ENCODE assay signal across 20 cellular contexts in genomic region chr6:11439908-11440307, GRCh38.
DNase-seq lines count a peak whose midpoint lies in the region; ATAC-seq, FAIRE-seq and TF ChIP-seq lines count a peak whose summit lies in the region.
"Had no signal": no experiment of that assay in that cellular context is flagged by ENCODE, and none has a peak within 500 bp of the region (broad histone marks: within the 10 kb centered on the region; RNA-seq: fewer than 3 reads in every experiment).

No MANE protein-coding gene starts in this region.

- no peak for FAIRE-seq in HepG2 (lab: Jason Lieb, UNC)
- FAIRE-seq: GM12878, HTR-8/SVneo had no signal

- TF ChIP-seq EP300 in HepG2 (IDR thresholded peaks at IDR 0.05; ENCODE audit: low read depth in 2 of 2, low read length in 2 of 2) (no peak), HepG2 (CRISPR knock-in tag; IDR thresholded peaks at IDR 0.05; ENCODE audit: borderline replicate concordance) (no peak)

- TF ChIP-seq POLR2A in HepG2 (IDR thresholded peaks at IDR 0.05; ENCODE audit: insufficient read depth in 1 of 2, low read depth in 2 of 2, low read length in 2 of 2), result no peak
- TF ChIP-seq POLR2A in right lobe of liver (IDR thresholded peaks at IDR 0.05), result no peak
- TF ChIP-seq POLR2A in gastrocnemius medialis (IDR thresholded peaks at IDR 0.05), result no peak

- no peak overlapping the region for H2AFZ ChIP-seq in HepG2 (ENCODE audit: low read length)

- intact Hi-C loops in HepG2 (cut with micrococcal nuclease; ENCODE audit: unreplicated experiment) (no loop called here), right lobe of liver (cut with DNase I) (no loop called here), gastrocnemius medialis (cut with DNase I; ENCODE audit: low total_unique reads) (loop anchor here (5.0 kb wide), 1 partner anchor 73 kb away; no protein-coding TSS in a partner anchor)

- no peaks in the 10 kb centered on the region for H3K27me3 ChIP-seq in HepG2 (ENCODE audit: control insufficient read depth in 1 of 2, insufficient read depth in 2 of 2, low read length in 2 of 2)
- H3K27me3 ChIP-seq in right lobe of liver, result no peaks in the 10 kb centered on the region
- H3K27me3 ChIP-seq in adipocyte (replicated peaks; ENCODE audit: control insufficient read depth, insufficient read depth, low read length), result no peaks in the 10 kb centered on the region
- no peaks in the 10 kb centered on the region for H3K27me3 ChIP-seq in gastrocnemius medialis
- H3K27me3 ChIP-seq: BLaER1 had no signal

- POLR2A ChIA-PET in HepG2 (lab: Yijun Ruan, JAX), result no interaction called here
- POLR2A ChIA-PET in HEK293 (lab: Yijun Ruan, JAX), result no interaction called here

- BruUV-seq in HepG2 (replicated peaks; lab: Mats Ljungman, UMichigan), result no TSS peak

- H3K4me3 ChIP-seq in HepG2 (replicated peaks in 1 of 3; ENCODE audit: insufficient read depth in 1 of 3, low read depth in 2 of 3, low read length in 3 of 3) (no peak overlapping the region), right lobe of liver (no peak overlapping the region), HEK293 (ENCODE audit: low read depth, low read length) (no peak overlapping the region), adipocyte (ENCODE audit: low read length) (no peak overlapping the region), gastrocnemius medialis (no peak overlapping the region)
- H3K4me3 ChIP-seq: BLaER1, GM12878 had no signal

- no peaks in the 10 kb centered on the region for H4K20me1 ChIP-seq in HepG2 (ENCODE audit: insufficient read depth, low read length)
- H4K20me1 ChIP-seq: BLaER1 had no signal

- DNase-seq in HepG2 (ENCODE audit: low spot score) (no peak), right lobe of liver (no peak), adipocyte (ENCODE audit: low read depth) (peak; percentile 8), gastrocnemius medialis (no peak), DMS114 treated with DMSO at 0.1 percent for 48 hours (lab: John Stamatoyannopoulos, UW; ENCODE audit: unreplicated experiment) (no peak), NCI-H146 treated with DMSO at 0.1 percent for 48 hours (lab: John Stamatoyannopoulos, UW; ENCODE audit: unreplicated experiment) (no peak)
- DNase-seq: 8988T; Calu3; CD8-positive, alpha-beta T cell; DMS53; DND-41; EL; GOT3; H7 had no signal

- H3K9me3 ChIP-seq in HepG2 (ENCODE audit: low read length), result no peaks in the 10 kb centered on the region
- no peaks in the 10 kb centered on the region for H3K9me3 ChIP-seq in right lobe of liver
- no peaks in the 10 kb centered on the region for H3K9me3 ChIP-seq in HEK293 (ENCODE audit: control insufficient read depth, insufficient read depth, low read depth, low read length)
- H3K9me3 ChIP-seq in adipocyte (ENCODE audit: control insufficient read depth, low read length), result no peaks in the 10 kb centered on the region
- no peaks in the 10 kb centered on the region for H3K9me3 ChIP-seq in gastrocnemius medialis

- peaks cover 36% of the 10 kb centered on the region for H3K4me1 ChIP-seq in HepG2 (ENCODE audit: insufficient read depth, low read length)
- H3K4me1 ChIP-seq in right lobe of liver, result peaks cover 0 to 8% (median 3%) of the 10 kb centered on the region in 4 donors
- peaks cover 6% of the 10 kb centered on the region; the same call in 1 of the 2 replicates for H3K4me1 ChIP-seq in HEK293 (ENCODE audit: control insufficient read depth, insufficient read depth, low read length)
- H3K4me1 ChIP-seq in adipocyte (ENCODE audit: control insufficient read depth, insufficient read depth, low read length), result peaks cover 17% of the 10 kb centered on the region
- H3K4me1 ChIP-seq in gastrocnemius medialis, result no peaks in the 10 kb centered on the region

- no peak overlapping the region for H3K9ac ChIP-seq in HepG2 (ENCODE audit: insufficient read depth, low read depth, low read length)
- H3K9ac ChIP-seq in adipocyte (ENCODE audit: low read length), result no peak overlapping the region
- H3K9ac ChIP-seq: BLaER1 had no signal

- TF ChIP-seq CTCF in HepG2 (CRISPR knock-in tag; IDR thresholded peaks at IDR 0.05), result no peak
- TF ChIP-seq CTCF in right lobe of liver (IDR thresholded peaks at IDR 0.05), result no peak
- no peak for TF ChIP-seq CTCF in HEK293 (tag by site-specific recombination; IDR thresholded peaks at IDR 0.05)
- TF ChIP-seq CTCF in gastrocnemius medialis (IDR thresholded peaks at IDR 0.05 in 4 of 5, conservative IDR thresholded peaks at IDR 0.05 in 1 of 5), result no peak

- ATAC-seq in HepG2, result no peak
- ATAC-seq in right lobe of liver, result no peak
- ATAC-seq in gastrocnemius medialis, result no peak
- no peak for ATAC-seq in HG03108 (IDR thresholded peaks at IDR 0.05; ENCODE audit: unreplicated experiment)
- ATAC-seq: CD8-positive, alpha-beta T cell; GM12878; HCT116 had no signal

- no peak overlapping the region for H3K27ac ChIP-seq in HepG2 (ENCODE audit: extremely low read length, insufficient read depth, low read length)
- H3K27ac ChIP-seq in right lobe of liver, result no peak overlapping the region
- no peak overlapping the region for H3K27ac ChIP-seq in HEK293 (ENCODE audit: extremely low read depth, low read depth, low read length)
- H3K27ac ChIP-seq in gastrocnemius medialis, result peak overlapping the region in 3 of 4 donors; percentile 29 to 64 (median 60)
- H3K27ac ChIP-seq: BLaER1 had no signal

- H3K4me2 ChIP-seq in HepG2 (ENCODE audit: low read depth, low read length), result no peak overlapping the region

- H3K79me2 ChIP-seq in HepG2 (ENCODE audit: insufficient read depth, low read length), result no peaks in the 10 kb centered on the region

- H3K36me3 ChIP-seq in HepG2 (replicated peaks in 1 of 2; ENCODE audit: control insufficient read depth in 1 of 2, insufficient read depth in 2 of 2, low read length in 2 of 2) (no peaks in the 10 kb centered on the region), right lobe of liver (no peaks in the 10 kb centered on the region), HEK293 (ENCODE audit: control insufficient read depth in 2 of 2, insufficient read depth in 1 of 2, low read length in 2 of 2) (no peaks in the 10 kb centered on the region), adipocyte (ENCODE audit: control insufficient read depth, insufficient read depth, low read length, severe bottlenecking) (no peaks in the 10 kb centered on the region), gastrocnemius medialis (no peaks in the 10 kb centered on the region)
- H3K36me3 ChIP-seq: BLaER1 had no signal

- WGBS in HepG2 (ENCODE audit: low lambda C conversion rate), result 84% methylated on average over 2 of the region's 2 CpGs
- 50% methylated on average over 2 of the region's 2 CpGs for WGBS in right lobe of liver (ENCODE audit: insufficient coverage, low coverage, low lambda C conversion rate, missing lambda C conversion rate)

- in situ Hi-C loops in HepG2 (cut with HindIII; ENCODE audit: extremely low pct_ligation_motif_present, low pct_unique_long_range_greater_than_20kb) (no loop called here), gastrocnemius medialis (cut with MboI; ENCODE audit: low sequenced_read_pairs in 4 of 4) (no loop called here)

- CTCF ChIA-PET in HepG2 (lab: Yijun Ruan, JAX; ENCODE audit: low intra/inter-chr PET ratio, low total read pairs), result no interaction called here
- CTCF ChIA-PET in HEK293 (lab: Yijun Ruan, JAX), result no interaction called here

- no peak for TF ChIP-seq RAD21 in HepG2 (CRISPR knock-in tag; IDR thresholded peaks at IDR 0.05)

TF ChIP-seq in HepG2, 621 proteins besides CTCF, POLR2A, EP300 and RAD21:
- no peak for TF ChIP-seq CBFB (CRISPR knock-in tag; IDR thresholded peaks at IDR 0.05)
- no peak for TF ChIP-seq FOXK1 (CRISPR knock-in tag; IDR thresholded peaks at IDR 0.05; ENCODE audit: borderline replicate concordance, low read depth)
- no peak for TF ChIP-seq GPN1 (CRISPR knock-in tag; IDR thresholded peaks at IDR 0.05; ENCODE audit: borderline replicate concordance)
- no peak for TF ChIP-seq NR2F1 (CRISPR knock-in tag; IDR thresholded peaks at IDR 0.05)
- TF ChIP-seq ATF7 (IDR thresholded peaks at IDR 0.05), result peak; percentile 88
- no peak for TF ChIP-seq ATF7 (CRISPR knock-in tag; IDR thresholded peaks at IDR 0.05)
- no peak for TF ChIP-seq DNMT1 (CRISPR knock-in tag; IDR thresholded peaks at IDR 0.05)
- no peak for TF ChIP-seq ZNF776 (CRISPR knock-in tag; IDR thresholded peaks at IDR 0.05)
- no peak for TF ChIP-seq ZNF224 (CRISPR knock-in tag; IDR thresholded peaks at IDR 0.05)

TF ChIP-seq in HEK293, 187 proteins besides CTCF, POLR2A, EP300 and RAD21:
- TF ChIP-seq ATF2 (tag by site-specific recombination; IDR thresholded peaks at IDR 0.05; ENCODE audit: low read depth), result peak; percentile 82
- no peak for TF ChIP-seq ZNF140 (tag by site-specific recombination; IDR thresholded peaks at IDR 0.05)

Comparison
In these comparisons a context has a peak if more than half of its experiments do, and no peak if none do; other contexts are left out.
1. H3K27ac ChIP-seq: peak in gastrocnemius medialis (3 of 4); none in HepG2 (single experiment), right lobe of liver (0 of 3) and HEK293 (single experiment).
2. Of the 63 proteins assayed by ChIP-seq in both HepG2 and HEK293: peak only in HepG2: none; only in HEK293: ATF2; in both: none; in neither: 62.